Comparison of ENCODE assay signal across 1 cellular context in genomic region chr11:119152043-119152442, GRCh38.
TF ChIP-seq lines count a peak whose summit lies in the region.

No MANE protein-coding gene starts in this region.

TF ChIP-seq in HepG2, 621 proteins besides CTCF, POLR2A, EP300 and RAD21:
- TF ChIP-seq KDM5A (IDR thresholded peaks at IDR 0.05; ENCODE audit: borderline replicate concordance, low read length) (no peak), ZSCAN21 (CRISPR knock-in tag; IDR thresholded peaks at IDR 0.05; ENCODE audit: borderline replicate concordance) (no peak), ZMAT3 (CRISPR knock-in tag; conservative IDR thresholded peaks at IDR 0.05) (no peak), ZNF768 (CRISPR knock-in tag; IDR thresholded peaks at IDR 0.05) (peak; percentile 97), ZNF224 (CRISPR knock-in tag; IDR thresholded peaks at IDR 0.05) (no peak)
